In genomic region chr6:5214570-5215052, GRCh38 we compare ENCODE assay signal across 1 cellular context.
TF ChIP-seq lines count a peak whose summit lies in the region.

No MANE protein-coding gene starts in this region.

TF ChIP-seq in A549, 52 proteins besides CTCF, POLR2A, EP300 and RAD21 (continued from another document):
- TF ChIP-seq ELK1 (IDR thresholded peaks at IDR 0.05; ENCODE audit: low read depth, low read length) = no peak
